ENCODE assay signal across 14 cellular contexts in genomic region chr7:112995091-112995824, GRCh38.
DNase-seq lines count a peak whose midpoint lies in the region; ATAC-seq and TF ChIP-seq lines count a peak whose summit lies in the region.
"Had no signal": no experiment of that assay in that cellular context is flagged by ENCODE, and none has a peak within 500 bp of the region (broad histone marks: within the 10 kb centered on the region; RNA-seq: fewer than 3 reads in every experiment).

No MANE protein-coding gene starts in this region.

- peak overlapping the region; percentile 67 for H2AFZ ChIP-seq in ACC112 (ENCODE audit: low read length, unreplicated experiment)

- no peak for TF ChIP-seq CTCF in cardiac fibroblast (IDR thresholded peaks at IDR 0.05; ENCODE audit: low read depth, low read length)

- peaks cover 9% of the 10 kb centered on the region for H3K79me2 ChIP-seq in ACC112 (ENCODE audit: control insufficient read depth, insufficient read depth, low read length, unreplicated experiment)

- H3K4me1 ChIP-seq in ACC112 (ENCODE audit: control insufficient read depth, insufficient read depth, low read length, unreplicated experiment): peaks cover 36% of the 10 kb centered on the region

- no peak for ATAC-seq in GM21825 (IDR thresholded peaks at IDR 0.05; ENCODE audit: unreplicated experiment)
- no peak for ATAC-seq in activated CD4-positive, CD25-positive, alpha-beta regulatory T cell treated with anti-CD3 and anti-CD28 coated beads, Interleukin-2, amount 50 U/mL, for 24 hours
- ATAC-seq: HepG2; stimulated activated naive CD8-positive, alpha-beta T cell treated with anti-CD3 and anti-CD28 coated beads, Interleukin-15, amount 100 ng/mL, for 72 hours had no signal

- H3K27me3 ChIP-seq in ACC112 (ENCODE audit: insufficient read depth, low read length): no peaks in the 10 kb centered on the region

- peak overlapping the region; percentile 93 for H3K27ac ChIP-seq in ACC112 (ENCODE audit: low read depth, low read length)

- H3K36me3 ChIP-seq in ACC112 (ENCODE audit: insufficient read depth, low read length): no peaks in the 10 kb centered on the region

- H3K4me3 ChIP-seq in ACC112 (ENCODE audit: low read depth, low read length): peak overlapping the region; percentile 67
- H3K4me3 ChIP-seq in cardiac fibroblast (replicated peaks in 1 of 2; ENCODE audit: low read depth in 2 of 2, low read length in 2 of 2): peak overlapping the region in 1 of 2 donors; percentile 0

- DNase-seq in HT1080 (ENCODE audit: low read depth) (peak; percentile 82), cardiac fibroblast (ENCODE audit: low read depth in 2 of 2) (peak; percentile 46 to 94), hepatic stellate cell (ENCODE audit: low spot score) (peak; percentile 14), COR-L47 (lab: John Stamatoyannopoulos, UW) (no peak), NCI-H1436 treated with DMSO at 0.1 percent for 48 hours (lab: John Stamatoyannopoulos, UW) (no peak)
- DNase-seq: AML-193; GDM1; NCI-H2081; stimulated activated CD4-positive, alpha-beta T cell treated with anti-CD3 and anti-CD28 coated beads, Interleukin-2, amount 100 ng/mL, for 48 hours; stimulated activated naive CD8-positive, alpha-beta T cell treated with anti-CD3 and anti-CD28 coated beads, Interleukin-15, amount 100 ng/mL, for 72 hours had no signal

Comparison
In these comparisons a context has a peak if more than half of its experiments do, and no peak if none do; other contexts are left out.
1. DNase-seq: peak in HT1080 (single experiment), cardiac fibroblast (2 of 2) and hepatic stellate cell (single experiment); none in COR-L47 (single experiment) and NCI-H1436 treated with DMSO at 0.1 percent for 48 hours (single experiment).